ENCODE assay signal across 15 cellular contexts in genomic region chr11:61056981-61057380, GRCh38. TPM values are rescaled to one million over a fixed set of nuclear protein-coding genes. Genes with fewer than 3 reads are reported as not detected.
DNase-seq lines count a peak whose midpoint lies in the region; ATAC-seq lines count a peak whose summit lies in the region.
"Had no signal": no experiment of that assay in that cellular context is flagged by ENCODE, and none has a peak within 500 bp of the region (broad histone marks: within the 10 kb centered on the region; RNA-seq: fewer than 3 reads in every experiment).

No MANE protein-coding gene starts in this region.

- peaks cover 71% of the 10 kb centered on the region for H3K36me3 Mint-ChIP-seq in activated naive CD4-positive, alpha-beta T cell treated with anti-CD3 and anti-CD28 coated beads for 36 hours (ENCODE audit: low read depth)
- H3K36me3 Mint-ChIP-seq in T-helper 17 cell (ENCODE audit: low read depth): no peaks in the 10 kb centered on the region
- peaks cover 9% of the 10 kb centered on the region for H3K36me3 Mint-ChIP-seq in central memory CD8-positive, alpha-beta T cell (ENCODE audit: insufficient read depth)
- H3K36me3 Mint-ChIP-seq in stimulated activated effector memory CD8-positive, alpha-beta T cell treated with anti-CD3 and anti-CD28 coated beads, Interleukin-12 subunit alpha, Interleukin-12 subunit beta, amount 100 ng/mL, for 72 hours: peaks cover 33% of the 10 kb centered on the region

- no peak for DNase-seq in activated naive CD4-positive, alpha-beta T cell treated with anti-CD3 and anti-CD28 coated beads for 36 hours
- DNase-seq in activated naive CD4-positive, alpha-beta T cell treated with anti-CD3 and anti-CD28 coated beads, Interleukin-2, amount 50 U/mL, for 16 hours: no peak
- DNase-seq in T-helper 17 cell: no peak
- no peak for DNase-seq in central memory CD8-positive, alpha-beta T cell (ENCODE audit: low spot score in 2 of 2)
- no peak for DNase-seq in stimulated activated effector memory CD8-positive, alpha-beta T cell treated with anti-CD3 and anti-CD28 coated beads, Interleukin-12 subunit alpha, Interleukin-12 subunit beta, amount 100 ng/mL, for 72 hours (ENCODE audit: low spot score in 2 of 2)
- DNase-seq in NCI-H1694 treated with DMSO at 0.1 percent for 48 hours (lab: John Stamatoyannopoulos, UW): no peak
- DNase-seq: GF-D8, HCEC 1CT, Karpas-422, MM.1S, NCI-H1105, NCI-H187 treated with DMSO at 0.1 percent for 48 hours, NCI-H2171 treated with DMSO at 0.1 percent for 48 hours, NCI-H524 had no signal

- ATAC-seq in T-helper 17 cell (no peak), esophagus mucosa (no peak)
- no peak for ATAC-seq in central memory CD8-positive, alpha-beta T cell (replicated peaks; ENCODE audit: extremely low read depth, poor library complexity, severe bottlenecking)
- ATAC-seq in stimulated activated effector memory CD8-positive, alpha-beta T cell treated with anti-CD3 and anti-CD28 coated beads, Interleukin-12 subunit alpha, Interleukin-12 subunit beta, amount 100 ng/mL, for 72 hours: no peak

- H3K9me3 Mint-ChIP-seq in activated naive CD4-positive, alpha-beta T cell treated with anti-CD3 and anti-CD28 coated beads for 36 hours: no peaks in the 10 kb centered on the region
- H3K9me3 Mint-ChIP-seq in central memory CD8-positive, alpha-beta T cell: no peaks in the 10 kb centered on the region
- no peaks in the 10 kb centered on the region for H3K9me3 Mint-ChIP-seq in stimulated activated effector memory CD8-positive, alpha-beta T cell treated with anti-CD3 and anti-CD28 coated beads, Interleukin-12 subunit alpha, Interleukin-12 subunit beta, amount 100 ng/mL, for 72 hours

- intact Hi-C loops in activated naive CD4-positive, alpha-beta T cell treated with anti-CD3 and anti-CD28 coated beads for 36 hours (cut with micrococcal nuclease): no loop called here

- H3K27ac Mint-ChIP-seq in activated naive CD4-positive, alpha-beta T cell treated with anti-CD3 and anti-CD28 coated beads for 36 hours: peak overlapping the region; percentile 80
- peak overlapping the region; percentile 91 for H3K27ac Mint-ChIP-seq in T-helper 17 cell
- H3K27ac Mint-ChIP-seq in central memory CD8-positive, alpha-beta T cell (ENCODE audit: low read depth): peak overlapping the region; percentile 67
- peak overlapping the region; percentile 76 for H3K27ac Mint-ChIP-seq in stimulated activated effector memory CD8-positive, alpha-beta T cell treated with anti-CD3 and anti-CD28 coated beads, Interleukin-12 subunit alpha, Interleukin-12 subunit beta, amount 100 ng/mL, for 72 hours

- no peaks in the 10 kb centered on the region for H3K27me3 Mint-ChIP-seq in activated naive CD4-positive, alpha-beta T cell treated with anti-CD3 and anti-CD28 coated beads for 36 hours (ENCODE audit: low read depth)
- H3K27me3 Mint-ChIP-seq in T-helper 17 cell: no peaks in the 10 kb centered on the region
- H3K27me3 Mint-ChIP-seq in central memory CD8-positive, alpha-beta T cell: no peaks in the 10 kb centered on the region

- H3K4me3 Mint-ChIP-seq in activated naive CD4-positive, alpha-beta T cell treated with anti-CD3 and anti-CD28 coated beads for 36 hours: no peak overlapping the region
- no peak overlapping the region for H3K4me3 Mint-ChIP-seq in T-helper 17 cell
- H3K4me3 Mint-ChIP-seq in central memory CD8-positive, alpha-beta T cell: no peak overlapping the region
- H3K4me3 Mint-ChIP-seq in stimulated activated effector memory CD8-positive, alpha-beta T cell treated with anti-CD3 and anti-CD28 coated beads, Interleukin-12 subunit alpha, Interleukin-12 subunit beta, amount 100 ng/mL, for 72 hours: no peak overlapping the region

- CTCF ChIA-PET in activated naive CD4-positive, alpha-beta T cell treated with anti-CD3 and anti-CD28 coated beads for 36 hours (lab: Charles Lee): interaction anchor here (0.5 to 1.1 kb wide), 2 partner anchors 23 to 95 kb away, joined by 3 read pairs; no protein-coding TSS in a partner anchor

- peaks cover 85% of the 10 kb centered on the region for H3K4me1 Mint-ChIP-seq in activated naive CD4-positive, alpha-beta T cell treated with anti-CD3 and anti-CD28 coated beads for 36 hours (ENCODE audit: low read depth)
- peaks cover 46% of the 10 kb centered on the region for H3K4me1 Mint-ChIP-seq in T-helper 17 cell
- peaks cover 38% of the 10 kb centered on the region for H3K4me1 Mint-ChIP-seq in central memory CD8-positive, alpha-beta T cell
- peaks cover 56% of the 10 kb centered on the region for H3K4me1 Mint-ChIP-seq in stimulated activated effector memory CD8-positive, alpha-beta T cell treated with anti-CD3 and anti-CD28 coated beads, Interleukin-12 subunit alpha, Interleukin-12 subunit beta, amount 100 ng/mL, for 72 hours

- no peaks in the 10 kb centered on the region for H3K9me3 ChIP-seq in T-helper 17 cell (ENCODE audit: control insufficient read depth, low read length, poor library complexity, severe bottlenecking)

RNA-seq across cellular contexts. Expression of gene CD5, which starts 45.3 kb away (rescaled TPM):
- 100 to 1,000 TPM; 228 to 232 TPM for total RNA-seq in activated naive CD4-positive, alpha-beta T cell treated with anti-CD3 and anti-CD28 coated beads for 36 hours
- total RNA-seq in T-helper 17 cell (100 to 1,000 TPM; 310 to 362 TPM), esophagus mucosa (0.48 TPM)

Comparison
In these comparisons a context has a peak if more than half of its experiments do, and no peak if none do; other contexts are left out.
1. RNA of gene CD5, which starts 45.3 kb away (total RNA-seq): 310 to 362 TPM in T-helper 17 cell and 228 to 232 TPM in activated naive CD4-positive, alpha-beta T cell treated with anti-CD3 and anti-CD28 coated beads for 36 hours; 0.48 TPM in esophagus mucosa (single experiment); every median in the first group is over 100 times any median in the second.
2. Peak in every context shown above with its lines, with median percentiles within 50 percentile points of each other: H3K27ac Mint-ChIP-seq.